In genomic region chrX:49100704-49101628, GRCh38 we compare ENCODE assay signal across 8 cellular contexts. TPM values are rescaled to one million over a fixed set of nuclear protein-coding genes. Genes with fewer than 3 reads are reported as not detected.
DNase-seq lines count a peak whose midpoint lies in the region; ATAC-seq, FAIRE-seq and TF ChIP-seq lines count a peak whose summit lies in the region.

No MANE protein-coding gene starts in this region.

- DNase-seq in Calu3: peak; percentile 93
- DNase-seq in NT2/D1 (ENCODE audit: low read depth, low spot score): peak; percentile 94
- DNase-seq in activated CD8-positive, alpha-beta memory T cell treated with anti-CD3 and anti-CD28 coated beads, Interleukin-2, amount 50 U/mL, for 24 hours (ENCODE audit: extremely low read depth): peak; percentile 65
- peak; percentile 94 for DNase-seq in endothelial cell of umbilical vein (ENCODE audit: low read depth, low spot score)
- DNase-seq in mesothelial cell of epicardium (ENCODE audit: low spot score in 2 of 2, unreplicated experiment in 2 of 2): peak; percentile 74 to 85
- peak; percentile 76 to 77 for DNase-seq in stimulated activated CD8-positive, alpha-beta memory T cell treated with anti-CD3 and anti-CD28 coated beads, Interleukin-15, amount 100 ng/mL, for 4 hours (ENCODE audit: low read depth in 2 of 2)

- H4K20me1 ChIP-seq in endothelial cell of umbilical vein (replicated peaks; ENCODE audit: control insufficient read depth, extremely low read depth, insufficient read depth, low read length): no peaks in the 10 kb centered on the region

- H3K79me2 ChIP-seq in endothelial cell of umbilical vein (ENCODE audit: control insufficient read depth, insufficient read depth, low read length): no peaks in the 10 kb centered on the region

- peak overlapping the region; percentile 67 for H2AFZ ChIP-seq in endothelial cell of umbilical vein (ENCODE audit: low read depth, low read length)

- H3K4me3 ChIP-seq in HUES48 (ENCODE audit: low read depth, low read length) (peak overlapping the region; percentile 90), NT2/D1 (ENCODE audit: insufficient read length, low read depth) (peak overlapping the region; percentile 97), endothelial cell of umbilical vein (replicated peaks in 1 of 3; ENCODE audit: insufficient read depth in 1 of 3, low read depth in 1 of 3, low read length in 3 of 3) (peak overlapping the region; percentile 35 to 54 (median 50))

- dilution Hi-C loops in endothelial cell of umbilical vein (cut with MboI; ENCODE audit: extremely low pct_ligation_motif_present, low sequenced_read_pairs): no loop called here

- CTCF ChIA-PET in Calu3 (lab: Charles Lee) (interaction anchor here (0.6 to 1.0 kb wide), 3 partner anchors 55 to 89 kb away, joined by 3 to 4 read pairs (median 3); no protein-coding TSS in a partner anchor), endothelial cell of umbilical vein (lab: Charles Lee) (interaction anchor here (0.6 kb wide), 1 partner anchor 11 kb away, joined by 4 read pairs; no protein-coding TSS in a partner anchor)

- H3K9ac ChIP-seq in HUES48 (ENCODE audit: low read depth, low read length) (peak overlapping the region; percentile 49; the same call in 1 of the 2 replicates), NT2/D1 (ENCODE audit: insufficient read length, low read depth) (peak overlapping the region; percentile 93), endothelial cell of umbilical vein (replicated peaks; ENCODE audit: extremely low read depth, insufficient read depth, low read length) (peak overlapping the region; percentile 55)

- POLR2A ChIA-PET in endothelial cell of umbilical vein (lab: Charles Lee): no interaction called here

- H3K4me1 ChIP-seq in HUES48 (ENCODE audit: control insufficient read depth, insufficient read depth, low read length) (no peaks in the 10 kb centered on the region), NT2/D1 (ENCODE audit: insufficient read depth, insufficient read length) (no peaks in the 10 kb centered on the region), endothelial cell of umbilical vein (ENCODE audit: control insufficient read depth, extremely low read depth, insufficient read depth, low read length) (no peaks in the 10 kb centered on the region)

- H3K4me1 Mint-ChIP-seq in Calu3 (ENCODE audit: low read depth, unreplicated experiment) (peaks cover 8% of the 10 kb centered on the region), mesothelial cell of epicardium (peaks cover 5% of the 10 kb centered on the region)

- no peak for TF ChIP-seq CTCF in Calu3 (IDR thresholded peaks at IDR 0.05; ENCODE audit: unreplicated experiment)
- TF ChIP-seq CTCF in endothelial cell of umbilical vein (IDR thresholded peaks at IDR 0.05; ENCODE audit: extremely low read depth in 1 of 2, insufficient read depth in 1 of 2, low read depth in 1 of 2, low read length in 2 of 2): no peak
- TF ChIP-seq CTCF in mesothelial cell of epicardium (IDR thresholded peaks at IDR 0.05; ENCODE audit: unreplicated experiment): no peak

- H3K4me3 Mint-ChIP-seq in Calu3 (ENCODE audit: low read depth, unreplicated experiment) (peak overlapping the region; percentile 87), mesothelial cell of epicardium (peak overlapping the region; percentile 81)

- H3K4me2 ChIP-seq in endothelial cell of umbilical vein (ENCODE audit: insufficient read depth, low read length): peak overlapping the region; percentile 82

- peak; percentile 99 for FAIRE-seq in endothelial cell of umbilical vein (lab: Jason Lieb, UNC)

- no peaks in the 10 kb centered on the region for H3K27me3 ChIP-seq in HUES48 (ENCODE audit: control insufficient read depth, insufficient read depth, low read length)
- H3K27me3 ChIP-seq in NT2/D1 (ENCODE audit: insufficient read depth, insufficient read length): no peaks in the 10 kb centered on the region
- no peaks in the 10 kb centered on the region for H3K27me3 ChIP-seq in endothelial cell of umbilical vein (ENCODE audit: control insufficient read depth in 2 of 2, insufficient read depth in 2 of 2, low read length in 2 of 2)

- H3K27ac Mint-ChIP-seq in Calu3 (ENCODE audit: unreplicated experiment) (peak overlapping the region; percentile 75), mesothelial cell of epicardium (peak overlapping the region; percentile 91)

- H3K36me3 Mint-ChIP-seq in Calu3 (ENCODE audit: insufficient read depth, unreplicated experiment) (peaks cover 26% of the 10 kb centered on the region), mesothelial cell of epicardium (no peaks in the 10 kb centered on the region)

- intact Hi-C loops in Calu3 (cut with micrococcal nuclease; ENCODE audit: unreplicated experiment) (no loop called here), endothelial cell of umbilical vein (cut with micrococcal nuclease) (loop anchor here (1.0 to 5.0 kb wide), 4 partner anchors 22 to 144 kb away; partner anchors contain the start of genes GPKOW, OTUD5, PRAF2 and TFE3)

- H3K27ac ChIP-seq in HUES48 (ENCODE audit: low read depth, low read length): peak overlapping the region; percentile 12
- no peak overlapping the region for H3K27ac ChIP-seq in endothelial cell of umbilical vein (ENCODE audit: insufficient read depth, low read depth, low read length)

- H3K9me3 Mint-ChIP-seq in Calu3 (ENCODE audit: low read depth, unreplicated experiment) (no peaks in the 10 kb centered on the region), mesothelial cell of epicardium (no peaks in the 10 kb centered on the region)

- H3K9me3 ChIP-seq in HUES48 (ENCODE audit: control insufficient read depth, insufficient read depth, low read length) (peaks cover 8% of the 10 kb centered on the region; the same call in 1 of the 2 replicates), NT2/D1 (ENCODE audit: insufficient read depth, low read length) (no peaks in the 10 kb centered on the region), endothelial cell of umbilical vein (replicated peaks; ENCODE audit: control insufficient read depth, insufficient read depth, low read length) (no peaks in the 10 kb centered on the region)

- peak; percentile 94 for ATAC-seq in GM21423 (IDR thresholded peaks at IDR 0.05; ENCODE audit: unreplicated experiment)

- TF ChIP-seq POLR2A in endothelial cell of umbilical vein (IDR thresholded peaks at IDR 0.05; ENCODE audit: low read depth, low read length): peak; percentile 39

- H3K36me3 ChIP-seq in HUES48 (ENCODE audit: control insufficient read depth, insufficient read depth, low read length): no peaks in the 10 kb centered on the region
- peaks cover 6% of the 10 kb centered on the region for H3K36me3 ChIP-seq in NT2/D1 (ENCODE audit: insufficient read depth, insufficient read length, low read length)
- H3K36me3 ChIP-seq in endothelial cell of umbilical vein (ENCODE audit: control insufficient read depth in 2 of 2, extremely low read depth in 1 of 2, insufficient read depth in 2 of 2, low read length in 2 of 2): no peaks in the 10 kb centered on the region

- H3K27me3 Mint-ChIP-seq in Calu3 (ENCODE audit: unreplicated experiment) (no peaks in the 10 kb centered on the region), mesothelial cell of epicardium (ENCODE audit: low read depth) (no peaks in the 10 kb centered on the region)

- H3K9me1 ChIP-seq in endothelial cell of umbilical vein (replicated peaks; ENCODE audit: control insufficient read depth, extremely low read depth, insufficient read depth, low read length): no peaks in the 10 kb centered on the region

- BruUV-seq in Calu3 (replicated peaks; lab: Mats Ljungman, UMichigan): TSS peak; percentile 74
- BruUV-seq in endothelial cell of umbilical vein (replicated peaks; lab: Mats Ljungman, UMichigan): TSS peak; percentile 68

RNA-seq across cellular contexts. Expression of gene WDR45, which starts 21.3 kb away (rescaled TPM):
- total RNA-seq in Calu3 (2022) (42.7 and 59.3 TPM in 2 replicates), endothelial cell of umbilical vein (29.9 and 32.2 TPM in 2 replicates), mesothelial cell of epicardium (48.6 to 59.9 TPM (median 53.2 TPM) in 3 replicates)
- polyA plus RNA-seq in endothelial cell of umbilical vein: 70.4 and 73.1 TPM in 2 replicates
- polyA plus RNA-seq in endothelial cell of umbilical vein (2011; cell fraction: cytosol; rRNA removed): 42.1 and 46.4 TPM in 2 replicates
- 202 and 215 TPM in 2 replicates for polyA plus RNA-seq in endothelial cell of umbilical vein (2011; cell fraction: nucleus; rRNA removed)
- polyA plus RNA-seq in endothelial cell of umbilical vein (2012): 33.1 and 34.4 TPM in 2 replicates
- 60.5 TPM in 2 replicates for polyA minus RNA-seq in endothelial cell of umbilical vein
- polyA minus RNA-seq in endothelial cell of umbilical vein (2011; cell fraction: cytosol; rRNA and poly(A)+ RNA removed): 95.3 TPM
- polyA minus RNA-seq in endothelial cell of umbilical vein (2011; cell fraction: nucleus; rRNA and poly(A)+ RNA removed): 38.6 and 38.8 TPM in 2 replicates

RNA-seq across cellular contexts. Expression of gene GPKOW, which starts 22.6 kb away (rescaled TPM):
- total RNA-seq in Calu3 (2022): 32.3 and 35.7 TPM in 2 replicates
- total RNA-seq in endothelial cell of umbilical vein: 21.3 and 22.6 TPM in 2 replicates
- 17.5 and 22.1 TPM in 2 replicates for polyA plus RNA-seq in endothelial cell of umbilical vein
- polyA plus RNA-seq in endothelial cell of umbilical vein (2011; cell fraction: cytosol; rRNA removed): 29.7 and 30.0 TPM in 2 replicates
- 18.9 and 21.7 TPM in 2 replicates for polyA plus RNA-seq in endothelial cell of umbilical vein (2011; cell fraction: nucleus; rRNA removed)
- polyA plus RNA-seq in endothelial cell of umbilical vein (2012): 20.9 and 23.1 TPM in 2 replicates
- 13.1 and 14.9 TPM in 2 replicates for polyA minus RNA-seq in endothelial cell of umbilical vein
- polyA minus RNA-seq in endothelial cell of umbilical vein (2011; cell fraction: cytosol; rRNA and poly(A)+ RNA removed): 19.3 TPM
- polyA minus RNA-seq in endothelial cell of umbilical vein (2011; cell fraction: nucleus; rRNA and poly(A)+ RNA removed): 4.9 and 6.3 TPM in 2 replicates
- 16.4 to 18.2 TPM (median 17.2 TPM) in 3 replicates for total RNA-seq in mesothelial cell of epicardium

RNA-seq across cellular contexts. Expression of gene PRAF2, which starts 27.2 kb away (rescaled TPM):
- total RNA-seq in Calu3 (2022) (11.5 and 16.1 TPM in 2 replicates), endothelial cell of umbilical vein (41.6 and 45.4 TPM in 2 replicates), mesothelial cell of epicardium (30.5 to 32.0 TPM (median 31.7 TPM) in 3 replicates)
- polyA plus RNA-seq in endothelial cell of umbilical vein: 36.2 and 40.1 TPM in 2 replicates
- polyA plus RNA-seq in endothelial cell of umbilical vein (2011; cell fraction: cytosol; rRNA removed): 33.0 and 45.2 TPM in 2 replicates
- polyA plus RNA-seq in endothelial cell of umbilical vein (2011; cell fraction: nucleus; rRNA removed): 11.1 and 12.6 TPM in 2 replicates
- polyA plus RNA-seq in endothelial cell of umbilical vein (2012): 44.1 and 67.8 TPM in 2 replicates
- 14.5 and 18.1 TPM in 2 replicates for polyA minus RNA-seq in endothelial cell of umbilical vein
- 7.5 TPM for polyA minus RNA-seq in endothelial cell of umbilical vein (2011; cell fraction: cytosol; rRNA and poly(A)+ RNA removed)
- 3.0 and 10.2 TPM in 2 replicates for polyA minus RNA-seq in endothelial cell of umbilical vein (2011; cell fraction: nucleus; rRNA and poly(A)+ RNA removed)

RNA-seq across cellular contexts. Expression of gene CCDC120, which starts 42.2 kb away (rescaled TPM):
- total RNA-seq in Calu3 (2022): 30.8 and 39.0 TPM in 2 replicates
- total RNA-seq in endothelial cell of umbilical vein: 5.7 and 6.4 TPM in 2 replicates
- polyA plus RNA-seq in endothelial cell of umbilical vein: 2.8 and 3.1 TPM in 2 replicates
- 1.9 and 2.8 TPM in 2 replicates for polyA plus RNA-seq in endothelial cell of umbilical vein (2011; cell fraction: cytosol; rRNA removed)
- polyA plus RNA-seq in endothelial cell of umbilical vein (2011; cell fraction: nucleus; rRNA removed): 7.8 and 11.9 TPM in 2 replicates
- 2.7 and 3.5 TPM in 2 replicates for polyA plus RNA-seq in endothelial cell of umbilical vein (2012)
- polyA minus RNA-seq in endothelial cell of umbilical vein: 1.8 and 3.5 TPM in 2 replicates
- 4.6 TPM for polyA minus RNA-seq in endothelial cell of umbilical vein (2011; cell fraction: cytosol; rRNA and poly(A)+ RNA removed)
- polyA minus RNA-seq in endothelial cell of umbilical vein (2011; cell fraction: nucleus; rRNA and poly(A)+ RNA removed): 2.3 and 3.1 TPM in 2 replicates
- 33.5 to 35.1 TPM (median 33.7 TPM) in 3 replicates for total RNA-seq in mesothelial cell of epicardium

RNA-seq across cellular contexts. Expression of gene TFE3, which starts 57.8 kb away (rescaled TPM):
- total RNA-seq in Calu3 (2022) (32.2 and 35.1 TPM in 2 replicates), endothelial cell of umbilical vein (35.5 and 37.1 TPM in 2 replicates), mesothelial cell of epicardium (52.5 to 54.2 TPM (median 53.2 TPM) in 3 replicates)
- 22.3 and 26.8 TPM in 2 replicates for polyA plus RNA-seq in endothelial cell of umbilical vein
- polyA plus RNA-seq in endothelial cell of umbilical vein (2011; cell fraction: cytosol; rRNA removed): 13.5 and 18.2 TPM in 2 replicates
- 19.1 and 21.2 TPM in 2 replicates for polyA plus RNA-seq in endothelial cell of umbilical vein (2011; cell fraction: nucleus; rRNA removed)
- 34.9 and 39.8 TPM in 2 replicates for polyA plus RNA-seq in endothelial cell of umbilical vein (2012)
- polyA minus RNA-seq in endothelial cell of umbilical vein: 25.1 and 40.6 TPM in 2 replicates
- polyA minus RNA-seq in endothelial cell of umbilical vein (2011; cell fraction: cytosol; rRNA and poly(A)+ RNA removed): 34.6 TPM
- polyA minus RNA-seq in endothelial cell of umbilical vein (2011; cell fraction: nucleus; rRNA and poly(A)+ RNA removed): 13.8 and 17.8 TPM in 2 replicates
